1 cellular context compared by ENCODE assay signal in genomic region chr15:94844533-94845390, GRCh38.
TF ChIP-seq lines count a peak whose summit lies in the region.

No MANE protein-coding gene starts in this region.

TF ChIP-seq in HepG2, 621 proteins besides CTCF, POLR2A, EP300 and RAD21 (continued from another document and continues in another):
- TF ChIP-seq E2F5 (CRISPR knock-in tag; conservative IDR thresholded peaks at IDR 0.05) (no peak), ZKSCAN5 (CRISPR knock-in tag; IDR thresholded peaks at IDR 0.05) (no peak), TIGD3 (CRISPR knock-in tag; IDR thresholded peaks at IDR 0.05; ENCODE audit: borderline replicate concordance) (no peak), TOPORS (CRISPR knock-in tag; IDR thresholded peaks at IDR 0.05) (0 out of 2 replicates have a peak, but pooled peaks have one; percentile 30), MXI1 (IDR thresholded peaks at IDR 0.05; ENCODE audit: borderline replicate concordance, low read depth, low read length) (no peak), SNAPC4 (CRISPR knock-in tag; IDR thresholded peaks at IDR 0.05) (0 out of 2 replicates have a peak, but pooled peaks have one; percentile 3), ZNF567 (CRISPR knock-in tag; IDR thresholded peaks at IDR 0.05; ENCODE audit: borderline replicate concordance) (no peak), MLX (CRISPR knock-in tag; IDR thresholded peaks at IDR 0.05) (peak; percentile 16; the same call in 1 of the 2 replicates), ZBTB43 (CRISPR knock-in tag; conservative IDR thresholded peaks at IDR 0.05) (peak; percentile 68; the same call in 1 of the 2 replicates), BORCS8-MEF2B (CRISPR knock-in tag; IDR thresholded peaks at IDR 0.05) (peak; percentile 59), ZNF124 (CRISPR knock-in tag; IDR thresholded peaks at IDR 0.05) (no peak), ZSCAN29 (CRISPR knock-in tag; conservative IDR thresholded peaks at IDR 0.05) (0 out of 2 replicates have a peak, but pooled peaks have one; percentile 11), ZNF180 (CRISPR knock-in tag; IDR thresholded peaks at IDR 0.05; ENCODE audit: borderline replicate concordance, low read depth) (no peak), ZBTB2 (CRISPR knock-in tag; IDR thresholded peaks at IDR 0.05; ENCODE audit: low read depth) (peak; percentile 93), ZNF747 (CRISPR knock-in tag; IDR thresholded peaks at IDR 0.05; ENCODE audit: borderline replicate concordance) (no peak), KLF6 (CRISPR knock-in tag; IDR thresholded peaks at IDR 0.05) (no peak), SALL1 (CRISPR knock-in tag; IDR thresholded peaks at IDR 0.05) (peak; percentile 81), ZNF230 (CRISPR knock-in tag; IDR thresholded peaks at IDR 0.05) (no peak), SRY (CRISPR knock-in tag; IDR thresholded peaks at IDR 0.05) (0 out of 2 replicates have a peak, but pooled peaks have one; percentile 22), ZNF660 (CRISPR knock-in tag; IDR thresholded peaks at IDR 0.05; ENCODE audit: borderline replicate concordance, low read depth) (no peak), BHLHE40 (IDR thresholded peaks at IDR 0.05; ENCODE audit: low read length) (peak; percentile 84), RELA (CRISPR knock-in tag; IDR thresholded peaks at IDR 0.05) (no peak), BRF2 (CRISPR knock-in tag; IDR thresholded peaks at IDR 0.05) (no peak), AFF4 (CRISPR knock-in tag; IDR thresholded peaks at IDR 0.05) (no peak), ATM (IDR thresholded peaks at IDR 0.05; ENCODE audit: borderline replicate concordance) (no peak), THAP8 (CRISPR knock-in tag; IDR thresholded peaks at IDR 0.05; ENCODE audit: borderline replicate concordance) (no peak), ZNF225 (CRISPR knock-in tag; IDR thresholded peaks at IDR 0.05) (no peak), ZNF709 (CRISPR knock-in tag; IDR thresholded peaks at IDR 0.05) (peak; percentile 64; the same call in 1 of the 2 replicates), ZNF616 (CRISPR knock-in tag; IDR thresholded peaks at IDR 0.05; ENCODE audit: low read depth) (no peak), FOXP1 (IDR thresholded peaks at IDR 0.05) (no peak), FOXP1 (CRISPR knock-in tag; IDR thresholded peaks at IDR 0.05) (peak; percentile 67), ZNF547 (CRISPR knock-in tag; IDR thresholded peaks at IDR 0.05) (no peak), U2AF1 (optimal IDR thresholded peaks at IDR 0.05; ENCODE audit: low read depth, low read length) (no peak), ATF3 (CRISPR knock-in tag; IDR thresholded peaks at IDR 0.05) (no peak; the same call in 1 of the 2 replicates), RXRB (CRISPR knock-in tag; IDR thresholded peaks at IDR 0.05; ENCODE audit: borderline replicate concordance) (peak; percentile 65), HOMEZ (CRISPR knock-in tag; IDR thresholded peaks at IDR 0.05; ENCODE audit: low read depth) (no peak), ZNF251 (CRISPR knock-in tag; IDR thresholded peaks at IDR 0.05) (no peak), ZNF501 (CRISPR knock-in tag; IDR thresholded peaks at IDR 0.05) (no peak), ZNF326 (CRISPR knock-in tag; IDR thresholded peaks at IDR 0.05; ENCODE audit: borderline replicate concordance) (no peak), KLF12 (CRISPR knock-in tag; IDR thresholded peaks at IDR 0.05; ENCODE audit: borderline replicate concordance) (peak; percentile 67; the same call in 1 of the 2 replicates), CREBL2 (CRISPR knock-in tag; IDR thresholded peaks at IDR 0.05; ENCODE audit: borderline replicate concordance) (no peak)
